Comparison of ENCODE assay signal across 33 cellular contexts in the genomic region with DNA sequence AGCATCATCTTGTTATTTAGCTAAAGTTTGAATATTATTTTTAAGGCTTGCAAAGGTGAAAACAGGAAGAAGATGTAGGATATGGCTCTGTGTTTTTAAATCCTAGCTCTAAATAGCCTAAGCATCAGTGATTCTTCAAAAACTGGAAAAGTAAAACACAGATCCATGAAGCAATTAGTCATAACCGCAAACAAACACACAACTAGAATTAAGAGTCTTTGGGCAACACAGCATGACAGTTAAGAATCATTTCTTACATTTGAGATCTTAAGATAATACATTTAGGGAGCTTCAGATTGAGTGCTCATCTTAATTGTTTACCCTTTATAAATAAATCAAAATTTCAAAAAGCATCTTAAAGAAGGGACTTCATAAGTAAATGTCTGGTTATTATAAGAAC.
"Had no signal": no experiment of that assay in that cellular context is flagged by ENCODE, and none has a peak within 500 bp of the region (broad histone marks: within the 10 kb centered on the region; RNA-seq: fewer than 3 reads in every experiment).

No MANE protein-coding gene starts in this region.

- ATAC-seq: activated CD4-positive, alpha-beta T cell treated with anti-CD3 and anti-CD28 coated beads for 36 hours; activated CD8-positive, alpha-beta memory T cell treated with anti-CD3 and anti-CD28 coated beads, Interleukin-2, amount 10 ng/mL, durations not matched to agents 7 days and 5 days; activated CD8-positive, alpha-beta T cell treated with anti-CD3 and anti-CD28 coated beads, Interleukin-2, amount 10 ng/mL, durations not matched to agents 7 days and 5 days; gastroesophageal sphincter; heart right ventricle had no signal

- H3K4me2 ChIP-seq: hepatocyte had no signal

- FAIRE-seq: astrocyte, bronchial epithelial cell had no signal

- H3K9me3 Mint-ChIP-seq: activated CD4-positive, alpha-beta memory T cell treated with anti-CD3 and anti-CD28 coated beads for 36 hours; activated CD4-positive, alpha-beta T cell treated with anti-CD3 and anti-CD28 coated beads, Interleukin-2, amount 10 ng/mL, durations not matched to agents 24 days and 14 days; activated naive CD4-positive, alpha-beta T cell treated with anti-CD3 and anti-CD28 coated beads for 36 hours; activated T-helper 1 cell treated with anti-CD3 and anti-CD28 coated beads, Interleukin-12 subunit alpha, Interleukin-12 subunit beta, Interleukin-2, Interleukin-4 antibody, amounts not matched to agents 30 ng/mL and 10 ng/mL and 1 ng/mL, durations not matched to agents 14 hours and 24 hours and 36 hours; activated T-helper 2 cell treated with anti-CD3 and anti-CD28 coated beads, Interferon-gamma antibody, Interleukin-2, Interleukin-4, amounts not matched to agents 10 μg/mL and 5 μg/mL and 100 μg/mL, durations not matched to agents 14 hours and 24 hours and 36 hours; central memory CD8-positive, alpha-beta T cell; dendritic cell treated with granulocyte-macrophage colony-stimulating factor and Interleukin-4, amounts not matched to agents 40 ng/mL and 50 ng/mL, for 4 days; endodermal cell had no signal

- H3K79me2 ChIP-seq: hepatocyte had no signal

- H3K4me3 Mint-ChIP-seq: activated CD4-positive, alpha-beta memory T cell treated with anti-CD3 and anti-CD28 coated beads for 36 hours; activated CD4-positive, alpha-beta T cell treated with anti-CD3 and anti-CD28 coated beads for 36 hours; activated CD4-positive, alpha-beta T cell treated with anti-CD3 and anti-CD28 coated beads, Interleukin-2, amount 10 ng/mL, durations not matched to agents 24 days and 14 days; activated CD8-positive, alpha-beta memory T cell treated with anti-CD3 and anti-CD28 coated beads, Interleukin-2, amount 10 ng/mL, durations not matched to agents 7 days and 5 days; activated CD8-positive, alpha-beta T cell treated with anti-CD3 and anti-CD28 coated beads, Interleukin-2, amount 10 ng/mL, durations not matched to agents 7 days and 5 days; activated naive CD4-positive, alpha-beta T cell treated with anti-CD3 and anti-CD28 coated beads for 36 hours; activated naive CD8-positive, alpha-beta T cell; activated T-helper 1 cell treated with anti-CD3 and anti-CD28 coated beads, Interleukin-12 subunit alpha, Interleukin-12 subunit beta, Interleukin-2, Interleukin-4 antibody, amounts not matched to agents 30 ng/mL and 10 ng/mL and 1 ng/mL, durations not matched to agents 14 hours and 24 hours and 36 hours; central memory CD8-positive, alpha-beta T cell; dendritic cell treated with granulocyte-macrophage colony-stimulating factor and Interleukin-4, amounts not matched to agents 40 ng/mL and 50 ng/mL, for 4 days; endodermal cell had no signal

- H3K4me3 ChIP-seq: coronary artery, dorsolateral prefrontal cortex, esophagus muscularis mucosa, gastroesophageal sphincter, heart right ventricle, hepatocyte had no signal

- H3K9me3 ChIP-seq: esophagus muscularis mucosa, gastroesophageal sphincter, heart right ventricle had no signal

- H3K27ac Mint-ChIP-seq: activated CD4-positive, alpha-beta memory T cell treated with anti-CD3 and anti-CD28 coated beads for 36 hours; activated CD4-positive, alpha-beta T cell treated with anti-CD3 and anti-CD28 coated beads for 36 hours; activated CD4-positive, alpha-beta T cell treated with anti-CD3 and anti-CD28 coated beads, Interleukin-2, amount 10 ng/mL, durations not matched to agents 24 days and 14 days; activated CD8-positive, alpha-beta memory T cell treated with anti-CD3 and anti-CD28 coated beads, Interleukin-2, amount 10 ng/mL, durations not matched to agents 7 days and 5 days; activated CD8-positive, alpha-beta T cell treated with anti-CD3 and anti-CD28 coated beads, Interleukin-2, amount 10 ng/mL, durations not matched to agents 7 days and 5 days; activated naive CD4-positive, alpha-beta T cell treated with anti-CD3 and anti-CD28 coated beads for 36 hours; activated naive CD8-positive, alpha-beta T cell; activated T-helper 1 cell treated with anti-CD3 and anti-CD28 coated beads, Interleukin-12 subunit alpha, Interleukin-12 subunit beta, Interleukin-2, Interleukin-4 antibody, amounts not matched to agents 30 ng/mL and 10 ng/mL and 1 ng/mL, durations not matched to agents 14 hours and 24 hours and 36 hours; activated T-helper 2 cell treated with anti-CD3 and anti-CD28 coated beads, Interferon-gamma antibody, Interleukin-2, Interleukin-4, amounts not matched to agents 10 μg/mL and 5 μg/mL and 100 μg/mL, durations not matched to agents 14 hours and 24 hours and 36 hours; dendritic cell treated with granulocyte-macrophage colony-stimulating factor and Interleukin-4, amounts not matched to agents 40 ng/mL and 50 ng/mL, for 4 days; endodermal cell had no signal

- H3K27me3 ChIP-seq: brain microvascular endothelial cell, dorsolateral prefrontal cortex, esophagus muscularis mucosa, gastroesophageal sphincter, heart right ventricle, hepatocyte had no signal

- DNase-seq: activated CD4-positive, alpha-beta memory T cell treated with anti-CD3 and anti-CD28 coated beads for 36 hours; activated CD4-positive, alpha-beta T cell treated with anti-CD3 and anti-CD28 coated beads for 36 hours; activated CD4-positive, alpha-beta T cell treated with anti-CD3 and anti-CD28 coated beads, Interleukin-2, amount 10 ng/mL, durations not matched to agents 24 days and 14 days; activated CD4-positive, CD25-positive, alpha-beta regulatory T cell; activated CD4-positive, CD25-positive, alpha-beta regulatory T cell treated with anti-CD3 and anti-CD28 coated beads, Interleukin-2, amount 50 U/mL, for 72 hours; activated CD8-positive, alpha-beta memory T cell treated with anti-CD3 and anti-CD28 coated beads, Interleukin-2, amount 10 ng/mL, durations not matched to agents 7 days and 5 days; activated CD8-positive, alpha-beta memory T cell treated with anti-CD3 and anti-CD28 coated beads, Interleukin-2, amount 50 U/mL, for 4 hours; activated CD8-positive, alpha-beta T cell treated with anti-CD3 and anti-CD28 coated beads, Interleukin-2, amount 10 ng/mL, durations not matched to agents 7 days and 5 days; activated effector memory CD4-positive, alpha-beta T cell treated with anti-CD3 and anti-CD28 coated beads, Interleukin-2, amount 50 U/mL, for 16 hours; activated naive CD4-positive, alpha-beta T cell treated with anti-CD3 and anti-CD28 coated beads for 36 hours; activated T-cell treated with anti-CD3 and anti-CD28 coated beads, Interleukin-2, amount 50 U/mL, for 1 hour; activated T-cell treated with anti-CD3 and anti-CD28 coated beads, Interleukin-2, amount 50 U/mL, for 48 hours; amniotic stem cell; anterior cingulate cortex; brain microvascular endothelial cell; dorsolateral prefrontal cortex; effector memory CD4-positive, alpha-beta T cell; endodermal cell; erythroblast; foreskin melanocyte; heart right ventricle; T-helper 2 cell had no signal

- H3K27ac ChIP-seq: brain microvascular endothelial cell, coronary artery, dorsolateral prefrontal cortex, esophagus muscularis mucosa, gastroesophageal sphincter, heart right ventricle, hepatocyte had no signal

- H3K27me3 Mint-ChIP-seq: activated CD4-positive, alpha-beta memory T cell treated with anti-CD3 and anti-CD28 coated beads for 36 hours; activated CD4-positive, alpha-beta T cell treated with anti-CD3 and anti-CD28 coated beads for 36 hours; activated CD4-positive, alpha-beta T cell treated with anti-CD3 and anti-CD28 coated beads, Interleukin-2, amount 10 ng/mL, durations not matched to agents 24 days and 14 days; activated CD8-positive, alpha-beta memory T cell treated with anti-CD3 and anti-CD28 coated beads, Interleukin-2, amount 10 ng/mL, durations not matched to agents 7 days and 5 days; activated naive CD8-positive, alpha-beta T cell; central memory CD8-positive, alpha-beta T cell; dendritic cell treated with granulocyte-macrophage colony-stimulating factor and Interleukin-4, amounts not matched to agents 40 ng/mL and 50 ng/mL, for 4 days had no signal

- H2AFZ ChIP-seq: hepatocyte had no signal

- H3K4me1 Mint-ChIP-seq: activated CD4-positive, alpha-beta T cell treated with anti-CD3 and anti-CD28 coated beads for 36 hours; activated CD4-positive, alpha-beta T cell treated with anti-CD3 and anti-CD28 coated beads, Interleukin-2, amount 10 ng/mL, durations not matched to agents 24 days and 14 days; activated CD8-positive, alpha-beta memory T cell treated with anti-CD3 and anti-CD28 coated beads, Interleukin-2, amount 10 ng/mL, durations not matched to agents 7 days and 5 days; central memory CD8-positive, alpha-beta T cell; endodermal cell had no signal

- H3K36me3 ChIP-seq: brain microvascular endothelial cell had no signal

- H3K4me1 ChIP-seq: esophagus muscularis mucosa, gastroesophageal sphincter had no signal
